ENCODE assay signal across 8 cellular contexts in genomic region chr19:9324584-9324962, GRCh38. TPM values are rescaled to one million over a fixed set of nuclear protein-coding genes. Genes with fewer than 3 reads are reported as not detected.
DNase-seq lines count a peak whose midpoint lies in the region; ATAC-seq, FAIRE-seq and TF ChIP-seq lines count a peak whose summit lies in the region.

No MANE protein-coding gene starts in this region.

- POLR2A ChIA-PET in GM12878 (lab: Charles Lee), result no interaction called here

- peaks cover 0 to 45% (median 5%) of the 10 kb centered on the region in 9 donors for H3K36me3 ChIP-seq in heart left ventricle
- H3K36me3 ChIP-seq in GM12878 (ENCODE audit: control insufficient read depth in 2 of 2, insufficient read depth in 2 of 2, low read length in 1 of 2), result no peaks in the 10 kb centered on the region
- H3K36me3 ChIP-seq in mesenchymal stem cell (ENCODE audit: control insufficient read depth in 1 of 2, insufficient read depth in 2 of 2, low read depth in 1 of 2, low read length in 2 of 2), result peaks cover 19 to 25% of the 10 kb centered on the region in 2 experiments
- H3K36me3 ChIP-seq in uterus, result no peaks in the 10 kb centered on the region

- no peaks in the 10 kb centered on the region for H4K20me1 ChIP-seq in GM12878 (ENCODE audit: control insufficient read depth, insufficient read depth)

- ATAC-seq in heart left ventricle, result no peak
- ATAC-seq in Right ventricle myocardium superior (ENCODE audit: poor library complexity), result no peak
- no peak for ATAC-seq in GM12878
- ATAC-seq in left colon, result no peak

- H3K9me3 ChIP-seq in heart left ventricle (peaks cover 0 to 55% (median 29%) of the 10 kb centered on the region in 12 donors), GM12878 (replicated peaks; ENCODE audit: control insufficient read depth, insufficient read depth, low read length) (peaks cover 6% of the 10 kb centered on the region; the same call in 2 of the 3 replicates), mesenchymal stem cell (ENCODE audit: control insufficient read depth, low read length) (peaks cover 49% of the 10 kb centered on the region), uterus (peaks cover 7 to 27% of the 10 kb centered on the region in 2 donors)

- no peak overlapping the region for H2BK12ac ChIP-seq in mesenchymal stem cell (ENCODE audit: low read length in 2 of 2)

- no peak overlapping the region for H2BK15ac ChIP-seq in mesenchymal stem cell (ENCODE audit: low read depth, poor library complexity, severe bottlenecking)

- no peak for TF ChIP-seq RAD21 in GM12878 (IDR thresholded peaks at IDR 0.05; ENCODE audit: insufficient read depth, low read depth, low read length)

- H2AFZ ChIP-seq in GM12878 (ENCODE audit: control insufficient read depth, low read depth, low read length), result peak overlapping the region; percentile 82
- H2AFZ ChIP-seq in mesenchymal stem cell (ENCODE audit: low read depth, low read length), result peak overlapping the region; percentile 8

- no peak overlapping the region for H3K14ac ChIP-seq in mesenchymal stem cell (ENCODE audit: low read length in 2 of 2)

- H2BK5ac ChIP-seq in mesenchymal stem cell (ENCODE audit: low read depth, low read length, poor library complexity, severe bottlenecking), result no peak overlapping the region

- FAIRE-seq in GM12878 (lab: Jason Lieb, UNC), result no peak

- 31 to 47% (median 46%) methylated on average over 9 of the region's 9 CpGs for WGBS in heart left ventricle, 4 donors
- 16% methylated on average over 9 of the region's 9 CpGs for WGBS in GM12878 (ENCODE audit: insufficient coverage, insufficient replicate concordance, low lambda C conversion rate, missing lambda C conversion rate)
- WGBS in mesenchymal stem cell, result 59% methylated on average over 9 of the region's 9 CpGs

- H3K4me3 ChIP-seq in heart left ventricle (peak overlapping the region; percentile 51 to 96 (median 72)), GM12878 (peak overlapping the region; percentile 71), mesenchymal stem cell (ENCODE audit: insufficient read depth in 1 of 2, low read depth in 1 of 2, low read length in 2 of 2) (peak overlapping the region; percentile 73 to 93), uterus (peak overlapping the region; percentile 77 to 90)

- no peak for TF ChIP-seq CTCF in heart left ventricle (IDR thresholded peaks at IDR 0.05)
- no peak for TF ChIP-seq CTCF in GM12878 (IDR thresholded peaks at IDR 0.05 in 2 of 3, conservative IDR thresholded peaks at IDR 0.05 in 1 of 3; ENCODE audit: control insufficient read depth in 2 of 3, extremely low read depth in 1 of 3, insufficient read depth in 1 of 3, low read depth in 3 of 3, low read length in 3 of 3)
- no peak for TF ChIP-seq CTCF in uterus (IDR thresholded peaks at IDR 0.05)

- TF ChIP-seq POLR2A in heart left ventricle (IDR thresholded peaks at IDR 0.05) (no peak), GM12878 (IDR thresholded peaks at IDR 0.05; ENCODE audit: low read depth, low read length) (no peak), uterus (IDR thresholded peaks at IDR 0.05) (no peak)

- no peaks in the 10 kb centered on the region; the same call in 1 of the 2 replicates for H3K79me2 ChIP-seq in GM12878 (ENCODE audit: control insufficient read depth, insufficient read depth, low read length)

- peak overlapping the region; percentile 43 for H4K91ac ChIP-seq in mesenchymal stem cell (ENCODE audit: low read length)

- no peak for DNase-seq in heart left ventricle
- no peak for DNase-seq in Right ventricle myocardium superior
- no peak for DNase-seq in GM12878 (ENCODE audit: low read depth, low spot score)
- DNase-seq in mesenchymal stem cell, result no peak
- no peak for DNase-seq in uterus
- no peak for DNase-seq in NOMO-1 treated with DMSO at 0.1 percent for 48 hours (lab: John Stamatoyannopoulos, UW; ENCODE audit: unreplicated experiment)
- no peak for DNase-seq in left colon
- DNase-seq in activated CD4-positive, CD25-positive, alpha-beta regulatory T cell treated with anti-CD3 and anti-CD28 coated beads, Interleukin-2, amount 50 U/mL, for 72 hours, result no peak

- RAD21 ChIA-PET in GM12878 (lab: Charles Lee; ENCODE audit: unreplicated experiment), result no interaction called here

- H3K27ac ChIP-seq in heart left ventricle (peak overlapping the region; percentile 69 to 93 (median 88)), GM12878 (ENCODE audit: control insufficient read depth, insufficient read depth) (peak overlapping the region; percentile 51), mesenchymal stem cell (ENCODE audit: low read length, poor library complexity, severe bottlenecking) (peak overlapping the region; percentile 75), uterus (peak overlapping the region; percentile 90 to 91)

- BruUV-seq in GM12878 (replicated peaks; lab: Mats Ljungman, UMichigan), result TSS peak; percentile 86

- CTCF ChIA-PET in GM12878 (lab: Yijun Ruan, JAX), result interaction anchor here (1.8 kb wide), 1 partner anchor 13 kb away, joined by 8 read pairs; no protein-coding TSS in a partner anchor

- H2BK120ac ChIP-seq in mesenchymal stem cell (ENCODE audit: low read depth, low read length), result no peak overlapping the region

- peak overlapping the region; percentile 97 for H4K8ac ChIP-seq in mesenchymal stem cell (ENCODE audit: low read length)

- no peak for TF ChIP-seq EP300 in GM12878 (IDR thresholded peaks at IDR 0.05; ENCODE audit: borderline replicate concordance in 1 of 2, control insufficient read depth in 1 of 2, low read depth in 2 of 2, low read length in 2 of 2)

- no peak overlapping the region for H3K23ac ChIP-seq in mesenchymal stem cell (ENCODE audit: low read length in 2 of 2)

- in situ Hi-C loops in GM12878 (cut with MboI), result loop anchor here (10.0 kb wide), 1 partner anchor 470 kb away; no protein-coding TSS in a partner anchor

- H3K4me2 ChIP-seq in GM12878 (ENCODE audit: control insufficient read depth, insufficient read depth) (peak overlapping the region; percentile 96), mesenchymal stem cell (ENCODE audit: low read length, poor library complexity, severe bottlenecking) (peak overlapping the region; percentile 69)

- H3K79me1 ChIP-seq in mesenchymal stem cell (replicated peaks; ENCODE audit: low read length, poor library complexity, severe bottlenecking), result peaks cover 17% of the 10 kb centered on the region

- intact Hi-C loops in heart left ventricle (cut with DNase I) (loop anchor here in 3 of 10 donors (1.0 to 10.0 kb wide), 3 partner anchors 15 to 213 kb away; partner anchors contain the start of genes ZNF266 (in 2 of the 3), ZNF699 (in 2 of the 3) and ZNF426 (in 1 of the 3)), Right ventricle myocardium superior (cut with DNase I) (no loop called here), GM12878 (cut with micrococcal nuclease; ENCODE audit: unreplicated experiment) (no loop called here), uterus (cut with DNase I; ENCODE audit: low total_unique reads) (no loop called here), left colon (cut with DNase I, micrococcal nuclease) (no loop called here)

- H3K4ac ChIP-seq in mesenchymal stem cell (ENCODE audit: low read depth in 1 of 2, low read length in 2 of 2), result peak overlapping the region; percentile 6 to 53

- H2AK5ac ChIP-seq in mesenchymal stem cell (ENCODE audit: low read length, severe bottlenecking), result peak overlapping the region; percentile 13

- H3K18ac ChIP-seq in mesenchymal stem cell (ENCODE audit: low read depth in 1 of 2, low read length in 2 of 2), result peak overlapping the region; percentile 28 to 37

- SMC1A ChIA-PET in GM12878 (lab: Charles Lee; ENCODE audit: uncharacterized antibody, unreplicated experiment), result no interaction called here

- H3K9ac ChIP-seq in GM12878 (ENCODE audit: control insufficient read depth, insufficient read depth, low read length) (peak overlapping the region; percentile 61; the same call in 1 of the 2 replicates), mesenchymal stem cell (ENCODE audit: low read length) (peak overlapping the region; percentile 93)

- H3K4me1 ChIP-seq in heart left ventricle (peaks cover 0 to 17% (median 6%) of the 10 kb centered on the region in 12 donors), GM12878 (ENCODE audit: control insufficient read depth, insufficient read depth, low read length) (peaks cover 3% of the 10 kb centered on the region; the same call in 1 of the 2 replicates), mesenchymal stem cell (ENCODE audit: control insufficient read depth, insufficient read depth, low read depth, low read length) (peaks cover 2% of the 10 kb centered on the region), uterus (peaks cover 0 to 4% of the 10 kb centered on the region in 2 donors)

- H3K27me3 ChIP-seq in heart left ventricle (no peaks in the 10 kb centered on the region), GM12878 (replicated peaks in 1 of 2; ENCODE audit: control insufficient read depth in 2 of 2, insufficient read depth in 2 of 2, low read length in 1 of 2) (no peaks in the 10 kb centered on the region), mesenchymal stem cell (ENCODE audit: control insufficient read depth in 1 of 2, insufficient read depth in 1 of 2, low read length in 2 of 2) (no peaks in the 10 kb centered on the region), uterus (no peaks in the 10 kb centered on the region)

RNA-seq across cellular contexts. Expression of gene ZNF559, which starts 0.6 kb away (rescaled TPM):
- 10 to 100 TPM; 12.3 to 19.1 (median 15.1) TPM for total RNA-seq in heart left ventricle
- 10 to 100 TPM; 16.4 to 23.4 TPM for polyA plus RNA-seq in heart left ventricle
- total RNA-seq in Right ventricle myocardium superior, result 19.4 TPM
- total RNA-seq in GM12878 (2013; cell fraction: nucleolus; rRNA removed), result 26.3 and 29.6 TPM in 2 replicates
- 4.4 and 8.1 TPM in 2 replicates for total RNA-seq in GM12878 (2014; rRNA removed)
- total RNA-seq in GM12878 (2014; rRNA removed; fragmentation: Illumina TruSeq; extraction: Trizol), result 10.4 and 12.4 TPM in 2 replicates
- 7.6 and 9.2 TPM in 2 replicates for total RNA-seq in GM12878 (2021)
- 11.0 TPM for polyA plus RNA-seq in GM12878 (2011; ENCODE audit: low read depth)
- 13.8 and 23.6 TPM in 2 replicates for polyA plus RNA-seq in GM12878 (2011; rRNA removed)
- 5.2 and 6.1 TPM in 2 replicates for polyA plus RNA-seq in GM12878 (2011; cell fraction: cytosol; rRNA removed)
- 13.3 and 19.1 TPM in 2 replicates for polyA plus RNA-seq in GM12878 (2011; cell fraction: nucleus; rRNA removed)
- polyA plus RNA-seq in GM12878 (2012), result 12.8 and 15.0 TPM in 2 replicates
- 8.2 and 12.0 TPM in 2 replicates for polyA plus RNA-seq in GM12878 (2014; fragmentation: Illumina TruSeq; extraction: Trizol)
- polyA plus RNA-seq in GM12878 (2014; fragmentation: Nextera tagmentation; extraction: Ambion mirVana), result 10 to 100 TPM in 1 of 2 experiments, 1 to 10 TPM in 1; 6.1 to 10.2 TPM
- 6.2 and 8.2 TPM in 2 replicates for polyA plus RNA-seq in GM12878 (2014; rRNA removed)
- polyA plus RNA-seq in GM12878 (2016; fragmentation: Nextera tagmentation; extraction: Ambion mirVana), result 10 to 100 TPM in 1 of 2 experiments, 1 to 10 TPM in 1; 9.4 to 12.2 TPM
- 10.5 and 12.3 TPM in 2 replicates for polyA minus RNA-seq in GM12878 (2011; rRNA and poly(A)+ RNA removed)
- 1.6 and 2.9 TPM in 2 replicates for polyA minus RNA-seq in GM12878 (2011; cell fraction: cytosol; rRNA and poly(A)+ RNA removed)
- polyA minus RNA-seq in GM12878 (2011; cell fraction: nucleus; rRNA and poly(A)+ RNA removed), result 4.2 and 4.7 TPM in 2 replicates
- 8.9 TPM for polyA plus RNA-seq in mesenchymal stem cell (2013, experiment 1 of 2)
- 9.0 TPM for polyA plus RNA-seq in mesenchymal stem cell (2013, experiment 2 of 2)
- total RNA-seq in uterus, result 10 to 100 TPM in 3 of 4 donors, 1 to 10 TPM in 1; 5.3 to 60.1 (median 30.2) TPM
- 1 to 10 TPM; 3.6 to 7.8 TPM for total RNA-seq in left colon

RNA-seq across cellular contexts. Expression of gene ZNF699, which starts 14.9 kb away (rescaled TPM):
- total RNA-seq in heart left ventricle (1 to 10 TPM; 2.7 to 6.3 (median 4.1) TPM), Right ventricle myocardium superior (3.2 TPM), GM12878 (2014; rRNA removed) (2.1 and 3.0 TPM in 2 replicates), GM12878 (2014; rRNA removed; fragmentation: Illumina TruSeq; extraction: Trizol) (2.6 and 2.9 TPM in 2 replicates), GM12878 (2021) (2.2 and 3.6 TPM in 2 replicates), uterus (10 to 100 TPM in 2 of 4 donors, 1 to 10 TPM in 2; 1.8 to 34.6 (median 11.6) TPM), left colon (1 to 10 TPM; 3.8 to 4.3 TPM)
- polyA plus RNA-seq in heart left ventricle (1 to 10 TPM in 1 of 2 donors, under 1 TPM in 1; 0.91 to 3.0 TPM), GM12878 (2011; rRNA removed) (2.4 and 3.9 TPM in 2 replicates), GM12878 (2014; fragmentation: Illumina TruSeq; extraction: Trizol) (1.7 and 2.4 TPM in 2 replicates), GM12878 (2014; fragmentation: Nextera tagmentation; extraction: Ambion mirVana) (under 1 TPM; 0.04 to 0.31 TPM), GM12878 (2014; rRNA removed) (1.5 and 1.7 TPM in 2 replicates), GM12878 (2016; fragmentation: Nextera tagmentation; extraction: Ambion mirVana) (1 to 10 TPM; 1.4 to 1.5 TPM)
- total RNA-seq in GM12878 (2013; cell fraction: nucleolus; rRNA removed), result 9.1 and 10.4 TPM in 2 replicates
- 1.5 TPM for polyA plus RNA-seq in GM12878 (2011; ENCODE audit: low read depth)
- 1.7 and 2.1 TPM in 2 replicates for polyA plus RNA-seq in GM12878 (2011; cell fraction: cytosol; rRNA removed)
- 2.5 and 3.7 TPM in 2 replicates for polyA plus RNA-seq in GM12878 (2011; cell fraction: nucleus; rRNA removed)
- 1.7 and 2.1 TPM in 2 replicates for polyA plus RNA-seq in GM12878 (2012)
- 5.2 and 7.2 TPM in 2 replicates for polyA minus RNA-seq in GM12878 (2011; rRNA and poly(A)+ RNA removed)
- 2.4 and 3.7 TPM in 2 replicates for polyA minus RNA-seq in GM12878 (2011; cell fraction: cytosol; rRNA and poly(A)+ RNA removed)
- 4.6 and 5.4 TPM in 2 replicates for polyA minus RNA-seq in GM12878 (2011; cell fraction: nucleus; rRNA and poly(A)+ RNA removed)
- polyA plus RNA-seq in mesenchymal stem cell (2013, experiment 1 of 2), result 2.3 TPM
- polyA plus RNA-seq in mesenchymal stem cell (2013, experiment 2 of 2), result 2.9 TPM

RNA-seq across cellular contexts. Expression of gene ZNF177, which starts 38.2 kb away (rescaled TPM):
- 1 to 10 TPM; 1.0 to 4.6 (median 1.8) TPM for total RNA-seq in heart left ventricle
- polyA plus RNA-seq in heart left ventricle, result 1 to 10 TPM; 1.8 to 2.2 TPM
- total RNA-seq in Right ventricle myocardium superior, result 2.4 TPM
- 3.2 and 3.4 TPM in 2 replicates for total RNA-seq in GM12878 (2013; cell fraction: nucleolus; rRNA removed)
- total RNA-seq in GM12878 (2014; rRNA removed), result 0.17 and 0.33 TPM in 2 replicates
- total RNA-seq in GM12878 (2014; rRNA removed; fragmentation: Illumina TruSeq; extraction: Trizol), result 0.37 TPM in 1 of 2 replicates, not detected in the other
- 0.21 and 0.23 TPM in 2 replicates for total RNA-seq in GM12878 (2021)
- polyA plus RNA-seq in GM12878 (2011; ENCODE audit: low read depth), result 0.60 TPM
- polyA plus RNA-seq in GM12878 (2011; rRNA removed), result 0.98 and 1.1 TPM in 2 replicates
- 0.17 and 0.43 TPM in 2 replicates for polyA plus RNA-seq in GM12878 (2011; cell fraction: cytosol; rRNA removed)
- polyA plus RNA-seq in GM12878 (2011; cell fraction: nucleus; rRNA removed), result 1.2 and 1.9 TPM in 2 replicates
- 0.54 and 1.4 TPM in 2 replicates for polyA plus RNA-seq in GM12878 (2012)
- 0.33 and 0.51 TPM in 2 replicates for polyA plus RNA-seq in GM12878 (2014; fragmentation: Illumina TruSeq; extraction: Trizol)
- polyA plus RNA-seq in GM12878 (2014; fragmentation: Nextera tagmentation; extraction: Ambion mirVana), result under 1 TPM; 0.05 to 0.24 TPM
- 0.31 and 1.2 TPM in 2 replicates for polyA plus RNA-seq in GM12878 (2014; rRNA removed)
- under 1 TPM; 0.54 to 0.69 TPM for polyA plus RNA-seq in GM12878 (2016; fragmentation: Nextera tagmentation; extraction: Ambion mirVana)
- polyA minus RNA-seq in GM12878 (2011; rRNA and poly(A)+ RNA removed), result 0.41 and 0.66 TPM in 2 replicates
- polyA minus RNA-seq in GM12878 (2011; cell fraction: cytosol; rRNA and poly(A)+ RNA removed), result not detected in 2 replicates
- 0.48 and 0.73 TPM in 2 replicates for polyA minus RNA-seq in GM12878 (2011; cell fraction: nucleus; rRNA and poly(A)+ RNA removed)
- 1.5 TPM for polyA plus RNA-seq in mesenchymal stem cell (2013, experiment 1 of 2)
- polyA plus RNA-seq in mesenchymal stem cell (2013, experiment 2 of 2), result 1.5 TPM
- total RNA-seq in uterus, result 1 to 10 TPM in 3 of 4 donors, not detected in 1; 4.4 to 8.7 (median 5.8) TPM
- under 1 TPM; 0.53 to 0.82 TPM for total RNA-seq in left colon
